In the genomic region with DNA sequence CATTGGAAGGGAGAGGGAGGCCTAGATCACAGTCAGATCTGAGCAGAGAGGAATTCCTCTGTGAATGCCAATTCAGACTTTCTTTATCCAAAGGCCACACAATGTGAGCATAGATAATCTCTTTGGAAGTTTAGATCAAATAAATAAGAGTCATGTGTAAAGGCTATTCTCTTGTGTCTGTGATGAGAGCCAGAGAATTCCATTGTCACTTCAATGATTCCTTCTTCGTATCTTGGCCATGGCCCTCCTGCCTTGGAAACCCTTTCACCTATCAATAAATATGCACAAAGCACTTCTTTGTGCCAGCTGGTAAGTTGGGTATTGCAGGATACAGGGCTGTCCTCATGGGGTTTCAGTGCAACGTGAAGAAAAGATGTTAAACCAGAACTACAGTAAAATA, we compare ENCODE assay signal across 15 cellular contexts.
"Had no signal": no experiment of that assay in that cellular context is flagged by ENCODE, and none has a peak within 500 bp of the region (broad histone marks: within the 10 kb centered on the region; RNA-seq: fewer than 3 reads in every experiment).

No MANE protein-coding gene starts in this region.

- H3K27me3 Mint-ChIP-seq: stimulated activated naive CD8-positive, alpha-beta T cell treated with anti-CD3 and anti-CD28 coated beads, Interleukin-15, Interleukin-2, amounts not matched to agents 100 ng/mL and 50 ng/mL, for 24 hours had no signal

- H3K36me3 Mint-ChIP-seq: activated naive CD8-positive, alpha-beta T cell treated with anti-CD3 and anti-CD28 coated beads, Interleukin-2, amount 10 ng/mL, durations not matched to agents 7 days and 5 days had no signal

- H3K27ac Mint-ChIP-seq: activated CD4-positive, alpha-beta memory T cell treated with anti-CD3 and anti-CD28 coated beads, Interleukin-2, amount 10 ng/mL, durations not matched to agents 7 days and 5 days; activated naive CD8-positive, alpha-beta T cell treated with anti-CD3 and anti-CD28 coated beads, Interleukin-2, amount 10 ng/mL, durations not matched to agents 7 days and 5 days; nephron progenitor cell; stimulated activated naive CD8-positive, alpha-beta T cell treated with anti-CD3 and anti-CD28 coated beads, Interleukin-15, Interleukin-2, amounts not matched to agents 100 ng/mL and 50 ng/mL, for 24 hours had no signal

- H3K27me3 ChIP-seq: cardiac muscle cell, colonic mucosa, pancreas, uterus had no signal

- DNase-seq: activated CD4-positive, alpha-beta memory T cell treated with anti-CD3 and anti-CD28 coated beads, Interleukin-2, amount 10 ng/mL, durations not matched to agents 7 days and 5 days; activated CD4-positive, alpha-beta T cell treated with anti-CD3 and anti-CD28 coated beads for 1 hour; activated naive CD8-positive, alpha-beta T cell treated with anti-CD3 and anti-CD28 coated beads, Interleukin-2, amount 10 ng/mL, durations not matched to agents 7 days and 5 days; aorta; colonic mucosa; effector memory CD4-positive, alpha-beta T cell; left cardiac atrium; lower lobe of right lung; nephron progenitor cell; pancreas; stimulated activated CD4-positive, alpha-beta T cell treated with anti-CD3 and anti-CD28 coated beads, Interleukin-15, amount 100 ng/mL, for 24 hours; stimulated activated CD4-positive, alpha-beta T cell treated with anti-CD3 and anti-CD28 coated beads, Interleukin-4, amount 100 ng/mL, for 24 hours; uterus had no signal

- H3K9me3 ChIP-seq: colonic mucosa, lower lobe of right lung, pancreas, uterus had no signal

- H3K9me3 Mint-ChIP-seq: activated CD4-positive, alpha-beta memory T cell treated with anti-CD3 and anti-CD28 coated beads, Interleukin-2, amount 10 ng/mL, durations not matched to agents 7 days and 5 days; activated naive CD8-positive, alpha-beta T cell treated with anti-CD3 and anti-CD28 coated beads, Interleukin-2, amount 10 ng/mL, durations not matched to agents 7 days and 5 days; stimulated activated naive CD8-positive, alpha-beta T cell treated with anti-CD3 and anti-CD28 coated beads, Interleukin-15, Interleukin-2, amounts not matched to agents 100 ng/mL and 50 ng/mL, for 24 hours had no signal

- H3K4me3 ChIP-seq: cardiac muscle cell, colonic mucosa, lower lobe of right lung, pancreas, uterus had no signal

- H3K4me1 ChIP-seq: colonic mucosa, pancreas, uterus had no signal

- H3K27ac ChIP-seq: cardiac muscle cell, colonic mucosa, pancreas, uterus had no signal

- H3K4me1 Mint-ChIP-seq: activated CD4-positive, alpha-beta memory T cell treated with anti-CD3 and anti-CD28 coated beads, Interleukin-2, amount 10 ng/mL, durations not matched to agents 7 days and 5 days had no signal

- H3K4me3 Mint-ChIP-seq: activated CD4-positive, alpha-beta memory T cell treated with anti-CD3 and anti-CD28 coated beads, Interleukin-2, amount 10 ng/mL, durations not matched to agents 7 days and 5 days; activated naive CD8-positive, alpha-beta T cell treated with anti-CD3 and anti-CD28 coated beads, Interleukin-2, amount 10 ng/mL, durations not matched to agents 7 days and 5 days; nephron progenitor cell; stimulated activated naive CD8-positive, alpha-beta T cell treated with anti-CD3 and anti-CD28 coated beads, Interleukin-15, Interleukin-2, amounts not matched to agents 100 ng/mL and 50 ng/mL, for 24 hours had no signal

- H3K36me3 ChIP-seq: cardiac muscle cell, colonic mucosa, lower lobe of right lung, pancreas, uterus had no signal
